In genomic region chr5:116529615-116530014, GRCh38 we compare ENCODE assay signal across 11 cellular contexts. TPM values are rescaled to one million over a fixed set of nuclear protein-coding genes. Genes with fewer than 3 reads are reported as not detected.
"Had no signal": no experiment of that assay in that cellular context is flagged by ENCODE, and none has a peak within 500 bp of the region (broad histone marks: within the 10 kb centered on the region; RNA-seq: fewer than 3 reads in every experiment).

No MANE protein-coding gene starts in this region.

- DNase-seq: activated T-cell treated with anti-CD3 and anti-CD28 coated beads, Interleukin-2, amount 50 U/mL, for 1 hour; amygdala; gastrocnemius medialis; kidney; natural killer cell; stomach; uterus had no signal

- H3K4me1 Mint-ChIP-seq: natural killer cell had no signal

- H3K4me3 ChIP-seq: breast epithelium, gastrocnemius medialis, stomach, uterus had no signal

- H3K4me1 ChIP-seq: breast epithelium, uterus had no signal

- H3K36me3 Mint-ChIP-seq: activated naive CD4-positive, alpha-beta T cell treated with anti-CD3 and anti-CD28 coated beads, Interleukin-2, amount 50 U/mL, for 72 hours; natural killer cell had no signal

- H3K36me3 ChIP-seq: breast epithelium, gastrocnemius medialis, stomach, uterus had no signal

- H3K27ac Mint-ChIP-seq: activated naive CD4-positive, alpha-beta T cell treated with anti-CD3 and anti-CD28 coated beads, Interleukin-2, amount 50 U/mL, for 72 hours; natural killer cell had no signal

- ATAC-seq: activated CD4-positive, CD25-positive, alpha-beta regulatory T cell treated with anti-CD3 and anti-CD28 coated beads, Interleukin-2, amount 50 U/mL, for 24 hours; activated naive CD4-positive, alpha-beta T cell treated with anti-CD3 and anti-CD28 coated beads, Interleukin-2, amount 50 U/mL, for 72 hours; gastrocnemius medialis; natural killer cell had no signal

- H3K9me3 Mint-ChIP-seq: activated naive CD4-positive, alpha-beta T cell treated with anti-CD3 and anti-CD28 coated beads, Interleukin-2, amount 50 U/mL, for 72 hours; natural killer cell had no signal

- H3K27me3 ChIP-seq: breast epithelium, stomach, uterus had no signal

- H3K4me3 Mint-ChIP-seq: natural killer cell had no signal

- H3K9me3 ChIP-seq: breast epithelium, gastrocnemius medialis, stomach, uterus had no signal

- H3K27ac ChIP-seq: breast epithelium, gastrocnemius medialis, stomach, uterus had no signal

RNA-seq across cellular contexts. Expression of gene SEMA6A, which starts 45.0 kb away (rescaled TPM):
- total RNA-seq: natural killer cell; T-helper 2 cell treated with Interferon-gamma antibody and Interleukin-4, amounts not matched to agents 100 ng/mL and 5 ng/mL, for 36 hours had no signal
